ENCODE assay signal across 22 cellular contexts in genomic region chr3:3366391-3366790, GRCh38.
"Had no signal": no experiment of that assay in that cellular context is flagged by ENCODE, and none has a peak within 500 bp of the region (broad histone marks: within the 10 kb centered on the region; RNA-seq: fewer than 3 reads in every experiment).

No MANE protein-coding gene starts in this region.

- H3K9me3 Mint-ChIP-seq: activated T-cell treated with anti-CD3 and anti-CD28 coated beads, Interleukin-2, amount 50 U/mL, for 24 hours; activated T-helper 17 cell treated with anti-CD3 and anti-CD28 coated beads, Interleukin-2, amount 50 U/mL, for 72 hours; effector memory CD8-positive, alpha-beta T cell; memory B cell; T-cell had no signal

- DNase-seq: activated CD4-positive, alpha-beta T cell treated with anti-CD3 and anti-CD28 coated beads, Interleukin-2, amount 50 U/mL, for 4 hours; activated CD8-positive, alpha-beta memory T cell treated with anti-CD3 and anti-CD28 coated beads for 24 hours; activated CD8-positive, alpha-beta memory T cell treated with anti-CD3 and anti-CD28 coated beads, Interleukin-2, amount 50 U/mL, for 4 hours; activated naive CD4-positive, alpha-beta T cell; activated T-cell treated with anti-CD3 and anti-CD28 coated beads, Interleukin-2, amount 50 U/mL, for 24 hours; adrenal gland; brain microvascular endothelial cell; central memory CD4-positive, alpha-beta T cell; colonic mucosa; effector memory CD8-positive, alpha-beta T cell; foreskin melanocyte; occipital lobe; retina; stomach; T-cell; transverse colon; uterus had no signal

- H3K36me3 Mint-ChIP-seq: activated naive CD8-positive, alpha-beta T cell; memory B cell; T-cell had no signal

- H3K4me1 Mint-ChIP-seq: activated T-helper 17 cell treated with anti-CD3 and anti-CD28 coated beads, Interleukin-2, amount 50 U/mL, for 72 hours; memory B cell; T-cell; WTC11 had no signal

- H3K27ac Mint-ChIP-seq: activated naive CD8-positive, alpha-beta T cell; activated T-cell treated with anti-CD3 and anti-CD28 coated beads, Interleukin-2, amount 50 U/mL, for 24 hours; activated T-helper 17 cell treated with anti-CD3 and anti-CD28 coated beads, Interleukin-2, amount 50 U/mL, for 72 hours; effector memory CD8-positive, alpha-beta T cell; memory B cell; T-cell; WTC11 had no signal

- H3K27me3 Mint-ChIP-seq: activated naive CD8-positive, alpha-beta T cell; activated T-cell treated with anti-CD3 and anti-CD28 coated beads, Interleukin-2, amount 50 U/mL, for 24 hours; activated T-helper 17 cell treated with anti-CD3 and anti-CD28 coated beads, Interleukin-2, amount 50 U/mL, for 72 hours; effector memory CD8-positive, alpha-beta T cell; T-cell had no signal

- ATAC-seq: activated T-helper 17 cell treated with anti-CD3 and anti-CD28 coated beads, Interleukin-2, amount 50 U/mL, for 72 hours; effector memory CD8-positive, alpha-beta T cell; esophagus mucosa; T-cell; WTC11 had no signal

- H3K4me3 Mint-ChIP-seq: activated naive CD8-positive, alpha-beta T cell; activated T-cell treated with anti-CD3 and anti-CD28 coated beads, Interleukin-2, amount 50 U/mL, for 24 hours; activated T-helper 17 cell treated with anti-CD3 and anti-CD28 coated beads, Interleukin-2, amount 50 U/mL, for 72 hours; effector memory CD8-positive, alpha-beta T cell; memory B cell; T-cell; WTC11 had no signal
